ENCODE assay signal across 29 cellular contexts in genomic region chr3:118593277-118593670, GRCh38.
"Had no signal": no experiment of that assay in that cellular context is flagged by ENCODE, and none has a peak within 500 bp of the region (broad histone marks: within the 10 kb centered on the region; RNA-seq: fewer than 3 reads in every experiment).

No MANE protein-coding gene starts in this region.

- H3K27ac ChIP-seq: stomach, suprapubic skin, testis, thoracic aorta, thyroid gland, tibial artery, tibial nerve, transverse colon, upper lobe of left lung, upper lobe of right lung, uterus, vagina had no signal

- H3K4me1 ChIP-seq: stomach, suprapubic skin, testis, thyroid gland, tibial artery, tibial nerve, transverse colon, upper lobe of left lung, upper lobe of right lung, uterus, vagina had no signal

- FAIRE-seq: urothelium cell line had no signal

- H3K27me3 ChIP-seq: stomach, suprapubic skin, testis, thyroid gland, tibial artery, tibial nerve, transverse colon, upper lobe of left lung, upper lobe of right lung, uterus, vagina had no signal

- H3K9me3 ChIP-seq: testis, thoracic aorta, thyroid gland, upper lobe of right lung, vagina had no signal

- H3K27ac Mint-ChIP-seq: stimulated activated effector memory CD8-positive, alpha-beta T cell treated with anti-CD3 and anti-CD28 coated beads, Interleukin-12 subunit alpha, Interleukin-12 subunit beta, amount 100 ng/mL, for 72 hours; stimulated activated memory B cell treated with anti-CD40 and anti-IgM and Interleukin-4, amounts not matched to agents 10 μg/mL and 1 μg/mL and 100 μg/mL, for 72 hours; stimulated activated naive B cell treated with anti-CD40 and anti-IgM and Interleukin-4, amounts not matched to agents 10 μg/mL and 1 μg/mL and 100 μg/mL, for 72 hours; stimulated activated naive CD8-positive, alpha-beta T cell treated with anti-CD3 and anti-CD28 coated beads, Interleukin-15, amount 100 ng/mL, for 72 hours; stimulated activated naive CD8-positive, alpha-beta T cell treated with anti-CD3 and anti-CD28 coated beads, Interleukin-15, Interleukin-2, amounts not matched to agents 100 ng/mL and 50 ng/mL, for 24 hours; type B pancreatic cell had no signal

- H3K27me3 Mint-ChIP-seq: stimulated activated memory B cell treated with anti-CD40 and anti-IgM and Interleukin-4, amounts not matched to agents 10 μg/mL and 1 μg/mL and 100 μg/mL, for 72 hours; stimulated activated naive B cell treated with anti-CD40 and anti-IgM and Interleukin-4, amounts not matched to agents 10 μg/mL and 1 μg/mL and 100 μg/mL, for 72 hours; stimulated activated naive CD8-positive, alpha-beta T cell treated with anti-CD3 and anti-CD28 coated beads, Interleukin-15, amount 100 ng/mL, for 72 hours; stimulated activated naive CD8-positive, alpha-beta T cell treated with anti-CD3 and anti-CD28 coated beads, Interleukin-15, Interleukin-2, amounts not matched to agents 100 ng/mL and 50 ng/mL, for 24 hours; type B pancreatic cell had no signal

- DNase-seq: stimulated activated CD4-positive, alpha-beta T cell treated with anti-CD3 and anti-CD28 coated beads, Interleukin-2, amount 100 ng/mL, for 48 hours; stimulated activated CD4-positive, alpha-beta T cell treated with anti-CD3 and anti-CD28 coated beads, Interleukin-4, amount 100 ng/mL, for 1 hour; stimulated activated CD4-positive, alpha-beta T cell treated with anti-CD3 and anti-CD28 coated beads, Interleukin-4, amount 100 ng/mL, for 24 hours; stimulated activated CD4-positive, alpha-beta T cell treated with anti-CD3 and anti-CD28 coated beads, Interleukin-4, amount 100 ng/mL, for 4 hours; stimulated activated CD8-positive, alpha-beta memory T cell treated with anti-CD3 and anti-CD28 coated beads, Interleukin-4, amount 100 ng/mL, for 48 hours; stimulated activated naive B cell treated with anti-CD40 and anti-IgM and Interleukin-4, amounts not matched to agents 10 μg/mL and 1 μg/mL and 100 μg/mL, for 72 hours; stimulated activated naive CD4-positive, alpha-beta T cell; stimulated activated naive CD4-positive, alpha-beta T cell treated with Interleukin-2 at 50 U/mL for 16 hours; stimulated activated naive CD8-positive, alpha-beta T cell treated with anti-CD3 and anti-CD28 coated beads, Interleukin-15, amount 100 ng/mL, for 72 hours; stimulated activated naive CD8-positive, alpha-beta T cell treated with anti-CD3 and anti-CD28 coated beads, Interleukin-15, Interleukin-2, amounts not matched to agents 100 U/mL and 50 U/mL, for 24 hours; stomach; substantia nigra; testis; thyroid gland; tibial artery; transverse colon; trophoblast cell; upper lobe of left lung; upper lobe of right lung; uterus had no signal

- H3K4me1 Mint-ChIP-seq: stimulated activated effector memory CD8-positive, alpha-beta T cell treated with anti-CD3 and anti-CD28 coated beads, Interleukin-12 subunit alpha, Interleukin-12 subunit beta, amount 100 ng/mL, for 72 hours; stimulated activated memory B cell treated with anti-CD40 and anti-IgM and Interleukin-4, amounts not matched to agents 10 μg/mL and 1 μg/mL and 100 μg/mL, for 72 hours; stimulated activated naive B cell treated with anti-CD40 and anti-IgM and Interleukin-4, amounts not matched to agents 10 μg/mL and 1 μg/mL and 100 μg/mL, for 72 hours; stimulated activated naive CD8-positive, alpha-beta T cell treated with anti-CD3 and anti-CD28 coated beads, Interleukin-15, amount 100 ng/mL, for 72 hours had no signal

- H3K36me3 Mint-ChIP-seq: stimulated activated effector memory CD8-positive, alpha-beta T cell treated with anti-CD3 and anti-CD28 coated beads, Interleukin-12 subunit alpha, Interleukin-12 subunit beta, amount 100 ng/mL, for 72 hours; stimulated activated memory B cell treated with anti-CD40 and anti-IgM and Interleukin-4, amounts not matched to agents 10 μg/mL and 1 μg/mL and 100 μg/mL, for 72 hours; stimulated activated naive B cell treated with anti-CD40 and anti-IgM and Interleukin-4, amounts not matched to agents 10 μg/mL and 1 μg/mL and 100 μg/mL, for 72 hours; type B pancreatic cell had no signal

- ATAC-seq: stimulated activated effector memory CD8-positive, alpha-beta T cell treated with anti-CD3 and anti-CD28 coated beads, Interleukin-12 subunit alpha, Interleukin-12 subunit beta, amount 100 ng/mL, for 72 hours; stimulated activated memory B cell treated with anti-CD40 and anti-IgM and Interleukin-4, amounts not matched to agents 10 μg/mL and 1 μg/mL and 100 μg/mL, for 72 hours; stimulated activated naive B cell treated with anti-CD40 and anti-IgM and Interleukin-4, amounts not matched to agents 10 μg/mL and 1 μg/mL and 100 μg/mL, for 72 hours; stimulated activated naive CD8-positive, alpha-beta T cell treated with anti-CD3 and anti-CD28 coated beads, Interleukin-15, amount 100 ng/mL, for 72 hours; stimulated activated naive CD8-positive, alpha-beta T cell treated with anti-CD3 and anti-CD28 coated beads, Interleukin-15, Interleukin-2, amounts not matched to agents 100 U/mL and 50 U/mL, for 24 hours; upper lobe of right lung had no signal

- H3K36me3 ChIP-seq: stomach, suprapubic skin, thoracic aorta, thyroid gland, tibial artery, tibial nerve, transverse colon, upper lobe of left lung, upper lobe of right lung, uterus, vagina had no signal

- H3K4me3 Mint-ChIP-seq: stimulated activated effector memory CD8-positive, alpha-beta T cell treated with anti-CD3 and anti-CD28 coated beads, Interleukin-12 subunit alpha, Interleukin-12 subunit beta, amount 100 ng/mL, for 72 hours; stimulated activated memory B cell treated with anti-CD40 and anti-IgM and Interleukin-4, amounts not matched to agents 10 μg/mL and 1 μg/mL and 100 μg/mL, for 72 hours; stimulated activated naive B cell treated with anti-CD40 and anti-IgM and Interleukin-4, amounts not matched to agents 10 μg/mL and 1 μg/mL and 100 μg/mL, for 72 hours; stimulated activated naive CD8-positive, alpha-beta T cell treated with anti-CD3 and anti-CD28 coated beads, Interleukin-15, amount 100 ng/mL, for 72 hours; stimulated activated naive CD8-positive, alpha-beta T cell treated with anti-CD3 and anti-CD28 coated beads, Interleukin-15, Interleukin-2, amounts not matched to agents 100 ng/mL and 50 ng/mL, for 24 hours; type B pancreatic cell had no signal

- H3K4me3 ChIP-seq: stomach, suprapubic skin, testis, thoracic aorta, thyroid gland, tibial artery, tibial nerve, transverse colon, upper lobe of left lung, upper lobe of right lung, uterus, vagina had no signal
